8 cellular contexts compared by ENCODE assay signal in the genomic region with DNA sequence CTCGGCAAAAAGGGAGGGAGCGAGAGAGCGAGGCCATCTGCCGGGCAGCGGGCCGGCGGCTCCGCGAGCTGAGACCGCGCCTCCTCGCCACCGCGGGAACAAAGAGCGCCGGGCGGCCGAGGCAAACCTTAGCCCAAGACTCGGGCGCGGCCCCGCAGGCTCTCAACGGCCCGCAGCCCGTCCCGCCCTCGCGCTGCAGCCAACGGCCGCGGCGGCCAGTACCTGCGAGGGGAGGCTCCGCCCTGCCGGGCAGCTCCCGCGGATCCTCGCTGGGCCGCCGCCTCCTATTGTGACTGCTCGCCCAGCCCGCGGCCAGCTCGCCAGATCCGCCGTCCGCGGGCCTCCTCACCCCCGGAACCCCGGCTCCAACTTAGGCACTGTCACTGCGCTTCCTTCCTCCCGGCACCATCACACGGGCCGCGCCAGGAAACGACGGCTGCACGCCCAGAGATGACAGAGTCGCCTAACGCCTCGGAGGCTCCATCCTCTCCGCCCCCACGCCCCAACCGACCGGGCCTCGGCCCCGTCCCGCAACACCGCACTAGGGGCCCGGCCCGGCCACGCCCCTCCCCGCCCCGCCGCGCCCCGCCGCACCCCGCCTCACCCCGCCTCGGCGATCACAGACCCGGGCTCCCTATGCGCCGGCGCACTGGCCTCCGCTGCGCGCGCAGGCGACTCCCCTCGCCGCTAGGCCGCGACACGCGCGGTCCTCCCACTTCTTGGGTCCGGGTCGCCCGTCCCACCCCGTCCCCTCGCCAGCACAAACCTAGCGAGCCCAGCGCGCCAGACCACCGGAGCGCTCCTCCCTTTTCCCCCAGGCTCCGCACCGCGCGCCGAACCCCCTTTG. TPM values are rescaled to one million over a fixed set of nuclear protein-coding genes. Genes with fewer than 3 reads are reported as not detected.
DNase-seq lines count a peak whose midpoint lies in the region; ATAC-seq and TF ChIP-seq lines count a peak whose summit lies in the region.

No MANE protein-coding gene starts in this region.

- H3K4me3 ChIP-seq in OCI-LY3 (ENCODE audit: low read length) (peak overlapping the region; percentile 81), epithelial cell of proximal tubule (ENCODE audit: low read depth, low read length) (peak overlapping the region; percentile 81), mucosa of stomach (ENCODE audit: low read length) (peak overlapping the region; percentile 33)

- TF ChIP-seq CTCF in OCI-LY3 (IDR thresholded peaks at IDR 0.05; ENCODE audit: low read depth, low read length), result no peak
- no peak for TF ChIP-seq CTCF in epithelial cell of proximal tubule (conservative IDR thresholded peaks at IDR 0.05; ENCODE audit: low read depth, low read length)

- H3K9me3 ChIP-seq in OCI-LY3 (ENCODE audit: insufficient read depth, low read length) (no peaks in the 10 kb centered on the region), mucosa of stomach (ENCODE audit: control insufficient read depth, low read length) (no peaks in the 10 kb centered on the region)

- DNase-seq in DMS 273 (lab: John Stamatoyannopoulos, UW; ENCODE audit: unreplicated experiment) (peak; percentile 95), HuH-7 (ENCODE audit: low spot score) (peak; percentile 99), activated T-cell treated with anti-CD3 and anti-CD28 coated beads for 48 hours (ENCODE audit: low read depth) (peak; percentile 93), epithelial cell of proximal tubule (ENCODE audit: low read depth) (no peak)
- peak; percentile 94 for DNase-seq in stimulated activated CD8-positive, alpha-beta memory T cell treated with anti-CD3 and anti-CD28 coated beads, Interleukin-4, amount 100 ng/mL, for 48 hours

- H3K9ac ChIP-seq in OCI-LY3 (ENCODE audit: low read length) (peak overlapping the region; percentile 73), mucosa of stomach (ENCODE audit: low read length) (peak overlapping the region; percentile 74)

- H3K27me3 ChIP-seq in OCI-LY3 (ENCODE audit: low read depth, low read length), result no peaks in the 10 kb centered on the region
- H3K27me3 ChIP-seq in mucosa of stomach (ENCODE audit: control insufficient read depth, insufficient read depth, low read length), result no peaks in the 10 kb centered on the region

- H3K4me1 ChIP-seq in OCI-LY3 (ENCODE audit: low read length) (peaks cover 17% of the 10 kb centered on the region), mucosa of stomach (ENCODE audit: control insufficient read depth, insufficient read depth, low read length) (peaks cover 4% of the 10 kb centered on the region)

- H3K36me3 ChIP-seq in OCI-LY3 (replicated peaks; ENCODE audit: low read depth, low read length) (no peaks in the 10 kb centered on the region), mucosa of stomach (ENCODE audit: control insufficient read depth, insufficient read depth, low read length) (no peaks in the 10 kb centered on the region)

- peak overlapping the region; percentile 74 for H3K27ac ChIP-seq in OCI-LY3 (ENCODE audit: low read length)

- peaks cover 66% of the 10 kb centered on the region for H3K79me2 ChIP-seq in OCI-LY3 (ENCODE audit: low read length)

- H4K20me1 ChIP-seq in OCI-LY3 (ENCODE audit: insufficient read depth, low read length), result peaks cover 26% of the 10 kb centered on the region

- ATAC-seq in GM21526 (IDR thresholded peaks at IDR 0.05; ENCODE audit: low FRiP score, unreplicated experiment), result peak; percentile 67

- peak overlapping the region; percentile 92 for H3K4me2 ChIP-seq in OCI-LY3 (ENCODE audit: low read length)

- peak overlapping the region; percentile 43; the same call in 1 of the 2 replicates for H2AFZ ChIP-seq in OCI-LY3 (ENCODE audit: low read depth, low read length)

RNA-seq across cellular contexts. Expression of gene RNF38, which starts 0.5 kb away (rescaled TPM):
- total RNA-seq in epithelial cell of proximal tubule, result 13.0 and 15.8 TPM in 2 replicates
